ENCODE assay signal across 23 cellular contexts in the genomic region with DNA sequence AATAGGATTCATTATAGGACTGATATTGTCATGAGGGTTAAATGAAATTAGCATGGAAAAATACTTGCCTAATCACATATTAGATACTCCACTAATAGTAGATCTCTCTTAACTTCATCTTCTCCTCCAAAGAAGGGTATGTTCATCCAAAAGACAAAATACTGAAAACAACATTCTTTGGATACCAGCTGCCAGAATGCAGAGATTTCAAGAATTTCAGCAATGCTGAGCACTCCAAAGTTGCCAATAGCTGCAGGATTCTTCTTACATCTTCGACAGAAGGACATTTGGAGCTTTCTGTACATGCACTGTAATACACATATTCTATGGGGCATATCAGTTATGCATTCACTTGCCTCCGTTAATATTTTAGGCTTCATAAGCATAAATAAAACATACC.
A peak's percentile ranks its signal among the peaks of the same experiment; 100 is the strongest.
DNase-seq lines count a peak whose midpoint lies in the region; TF ChIP-seq lines count a peak whose summit lies in the region.
"Had no signal": no experiment of that assay in that cellular context is flagged by ENCODE, and none has a peak within 500 bp of the region (broad histone marks: within the 10 kb centered on the region; RNA-seq: fewer than 3 reads in every experiment).

No MANE protein-coding gene starts in this region.

- H3K27me3 ChIP-seq in HUES6 (ENCODE audit: control insufficient read depth, insufficient read depth, low read length): no peaks in the 10 kb centered on the region
- H3K27me3 ChIP-seq in neural progenitor cell: no peaks in the 10 kb centered on the region
- H3K27me3 ChIP-seq: BE2C had no signal

- H3K4me2 ChIP-seq in neural progenitor cell: no peak overlapping the region
- H3K4me2 ChIP-seq: KMS-11 had no signal

- H3K27me3 Mint-ChIP-seq in neural progenitor cell (ENCODE audit: insufficient read depth, low read depth): peaks cover 3% of the 10 kb centered on the region
- H3K27me3 Mint-ChIP-seq: IgD-negative memory B cell had no signal

- H3K4me3 Mint-ChIP-seq in neural progenitor cell: no peak overlapping the region
- H3K4me3 Mint-ChIP-seq: CD14-positive monocyte; CD8-positive, alpha-beta memory T cell; IgD-negative memory B cell had no signal

- no peak overlapping the region for H3K27ac Mint-ChIP-seq in neural progenitor cell
- H3K27ac Mint-ChIP-seq: CD14-positive monocyte; CD8-positive, alpha-beta memory T cell; IgD-negative memory B cell had no signal

- no peaks in the 10 kb centered on the region for H3K36me3 Mint-ChIP-seq in neural progenitor cell
- H3K36me3 Mint-ChIP-seq: CD14-positive monocyte; CD8-positive, alpha-beta memory T cell; IgD-negative memory B cell had no signal

- H3F3A ChIP-seq in neural progenitor cell (ENCODE audit: low read depth): no peaks in the 10 kb centered on the region

- H3K4me1 Mint-ChIP-seq in neural progenitor cell: peaks cover 16% of the 10 kb centered on the region
- H3K4me1 Mint-ChIP-seq: CD14-positive monocyte; CD8-positive, alpha-beta memory T cell; IgD-negative memory B cell had no signal

- H3K9me3 ChIP-seq in HUES6 (ENCODE audit: control insufficient read depth, insufficient read depth, low read depth, low read length) (peaks cover 4% of the 10 kb centered on the region), neural progenitor cell (ENCODE audit: low read depth) (no peaks in the 10 kb centered on the region)
- H3K9me3 ChIP-seq: BE2C had no signal

- H3K9ac ChIP-seq in HUES6 (ENCODE audit: low read length) (no peak overlapping the region), neural progenitor cell (no peak overlapping the region)
- H3K9ac ChIP-seq: KMS-11 had no signal

- no peak overlapping the region for H3K4me3 ChIP-seq in HUES6 (ENCODE audit: low read depth, low read length)
- no peak overlapping the region for H3K4me3 ChIP-seq in neural progenitor cell

- H3K27ac ChIP-seq in HUES6 (ENCODE audit: low read depth, low read length) (peak overlapping the region; percentile 20; the same call in 1 of the 2 replicates), neural progenitor cell (no peak overlapping the region)
- H3K27ac ChIP-seq: KMS-11, RWPE1 had no signal

- no peaks in the 10 kb centered on the region for H3K36me3 ChIP-seq in HUES6 (ENCODE audit: control insufficient read depth, insufficient read depth, low read length)
- no peaks in the 10 kb centered on the region for H3K36me3 ChIP-seq in neural progenitor cell
- H3K36me3 ChIP-seq: BE2C had no signal

- H2AFZ ChIP-seq in neural progenitor cell (replicated peaks): no peak overlapping the region

- DNase-seq in iPS DF 19.7 (ENCODE audit: low read depth, low spot score) (peak; percentile 59), neural progenitor cell (ENCODE audit: low spot score) (peak; percentile 13), GM13976 (ENCODE audit: low spot score) (no peak), germinal center (ENCODE audit: low spot score) (no peak), SKM-1 (lab: John Stamatoyannopoulos, UW; ENCODE audit: unreplicated experiment) (no peak)
- DNase-seq in stimulated activated CD4-positive, alpha-beta T cell treated with anti-CD3 and anti-CD28 coated beads, Interleukin-1b, Interleukin-23, amount 100 ng/mL, for 48 hours: no peak
- DNase-seq: BE2C; CD8-positive, alpha-beta memory T cell; DMS 273 treated with DMSO at 0.1 percent for 48 hours; EL; GF-D8; NCI-H1048; NCI-H1417; NCI-H1694; NCI-H2081; NCI-H2227 treated with DMSO at 0.1 percent for 48 hours; NCI-H526 treated with DMSO at 0.1 percent for 48 hours; SHP77 had no signal

- H3K4me1 ChIP-seq in HUES6 (ENCODE audit: control insufficient read depth, insufficient read depth, low read length): peaks cover 29% of the 10 kb centered on the region
- H3K4me1 ChIP-seq in neural progenitor cell: peaks cover 12% of the 10 kb centered on the region
- H3K4me1 ChIP-seq: BE2C had no signal

- in situ Hi-C loops in GM13976 (cut with MboI; ENCODE audit: low sequenced_read_pairs, unreplicated experiment): no loop called here

- TF ChIP-seq CTCF in neural progenitor cell (IDR thresholded peaks at IDR 0.05) (no peak), GM13976 (IDR thresholded peaks at IDR 0.05; ENCODE audit: borderline replicate concordance, control extremely low read depth, extremely low read depth, insufficient read depth, missing control alignments) (no peak)

- no peaks in the 10 kb centered on the region for H3K79me2 ChIP-seq in neural progenitor cell (ENCODE audit: low read depth)

- no peaks in the 10 kb centered on the region for H4K20me1 ChIP-seq in neural progenitor cell (ENCODE audit: low read depth)

- H3K9me3 Mint-ChIP-seq in neural progenitor cell: peaks cover 4% of the 10 kb centered on the region

Comparison
In these comparisons a context has a peak if more than half of its experiments do, and no peak if none do; other contexts are left out.
1. DNase-seq: peak in iPS DF 19.7 (single experiment) and neural progenitor cell (single experiment); none in GM13976 (single experiment), stimulated activated CD4-positive, alpha-beta T cell treated with anti-CD3 and anti-CD28 coated beads, Interleukin-1b, Interleukin-23, amount 100 ng/mL, for 48 hours (single experiment), germinal center (single experiment) and SKM-1 (single experiment).